Comparison of ENCODE assay signal across 9 cellular contexts in genomic region chr11:133946541-133947297, GRCh38. TPM values are rescaled to one million over a fixed set of nuclear protein-coding genes. Genes with fewer than 3 reads are reported as not detected.
DNase-seq lines count a peak whose midpoint lies in the region; ATAC-seq and TF ChIP-seq lines count a peak whose summit lies in the region.
"Had no signal": no experiment of that assay in that cellular context is flagged by ENCODE, and none has a peak within 500 bp of the region (broad histone marks: within the 10 kb centered on the region; RNA-seq: fewer than 3 reads in every experiment).

No MANE protein-coding gene starts in this region.

- peak; percentile 23 to 35 for DNase-seq in stimulated activated CD4-positive, alpha-beta T cell treated with anti-CD3 and anti-CD28 coated beads, Interleukin-2, amount 100 ng/mL, for 24 hours
- no peak for DNase-seq in stimulated activated CD4-positive, alpha-beta T cell treated with anti-CD3 and anti-CD28 coated beads, Interleukin-4, amount 100 ng/mL, for 4 hours
- DNase-seq in SK-N-SH (peak; percentile 91), vagina (ENCODE audit: extremely low spot score in 2 of 2) (no peak), GOT3 (lab: John Stamatoyannopoulos, UW) (no peak)
- no peak for DNase-seq in activated CD8-positive, alpha-beta memory T cell treated with anti-CD3 and anti-CD28 coated beads, Interleukin-2, amount 50 U/mL, for 4 hours

- no peaks in the 10 kb centered on the region for H4K20me1 ChIP-seq in SK-N-SH (ENCODE audit: insufficient read depth)

- WGBS in SK-N-SH (ENCODE audit: low lambda C conversion rate), result 13% methylated on average over 8 of the region's 25 CpGs
- 3% methylated on average over 5 of the region's 25 CpGs; no CpG with 5 or more reads in 1 of the 2 donors for WGBS in gastroesophageal sphincter (ENCODE audit: low coverage in 1 of 2), 2 donors

- H3K27ac ChIP-seq in SK-N-SH (ENCODE audit: low read depth in 2 of 2, low read length in 1 of 2) (peak overlapping the region in 1 of 2 experiments; percentile 89; a peak in 2 of 4 replicates), gastroesophageal sphincter (peak overlapping the region; percentile 0 to 97 (median 94)), vagina (peak overlapping the region; percentile 58)

- POLR2A ChIA-PET in SK-N-SH (lab: Yijun Ruan, JAX), result interaction anchor here (1.4 to 8.3 kb wide), 9 partner anchors 10 to 99 kb away, joined by 3 to 102 read pairs (median 16); partner anchors contain the start of gene IGSF9B

- no peak overlapping the region for H2AFZ ChIP-seq in SK-N-SH (ENCODE audit: low read depth)

- H3K4me1 ChIP-seq in SK-N-SH (ENCODE audit: control insufficient read depth in 1 of 2, insufficient read depth in 2 of 2, low read depth in 1 of 2, low read length in 1 of 2) (peaks cover 0 to 100% of the 10 kb centered on the region in 2 experiments; a peak in 1 of 4 replicates), gastroesophageal sphincter (peaks cover 7 to 97% (median 67%) of the 10 kb centered on the region in 3 donors), vagina (peaks cover 56% of the 10 kb centered on the region)

- H3K27me3 ChIP-seq in SK-N-SH (ENCODE audit: insufficient read depth) (no peaks in the 10 kb centered on the region; the same call in 1 of the 2 replicates), gastroesophageal sphincter (no peaks in the 10 kb centered on the region), vagina (no peaks in the 10 kb centered on the region)

- H3F3A ChIP-seq in SK-N-SH (replicated peaks; ENCODE audit: insufficient read depth), result no peaks in the 10 kb centered on the region

- TF ChIP-seq POLR2A in gastroesophageal sphincter (IDR thresholded peaks at IDR 0.05), result no peak
- no peak for TF ChIP-seq POLR2A in vagina (IDR thresholded peaks at IDR 0.05)

- 0 out of 2 replicates have a peak, but pooled peaks have one; percentile 1 for TF ChIP-seq RAD21 in SK-N-SH (IDR thresholded peaks at IDR 0.05; ENCODE audit: low read length)

- CTCF ChIA-PET in SK-N-SH (lab: Yijun Ruan, JAX), result interaction anchor here (0.6 to 16.7 kb wide), 20 partner anchors 9 to 205 kb away, joined by 3 to 200 read pairs (median 4); partner anchors contain the start of gene IGSF9B

- no peak overlapping the region for H3K9ac ChIP-seq in SK-N-SH

- TF ChIP-seq CTCF in SK-N-SH (IDR thresholded peaks at IDR 0.05), result no peak
- no peak for TF ChIP-seq CTCF in gastroesophageal sphincter (IDR thresholded peaks at IDR 0.05)
- no peak for TF ChIP-seq CTCF in vagina (IDR thresholded peaks at IDR 0.05)

- H3K4me3 ChIP-seq in SK-N-SH (ENCODE audit: low read depth in 2 of 2, low read length in 1 of 2) (peak overlapping the region in 1 of 2 experiments; percentile 15; a peak in 1 of 4 replicates), gastroesophageal sphincter (peak overlapping the region in 1 of 2 donors; percentile 19), vagina (peak overlapping the region in 1 of 2 donors; percentile 18)
- H3K4me3 ChIP-seq: skin epidermis had no signal

- intact Hi-C loops in vagina (cut with DNase I), result loop anchor here (5.0 kb wide), 1 partner anchor 96 kb away; no protein-coding TSS in a partner anchor

- H3K9me2 ChIP-seq in SK-N-SH, result no peaks in the 10 kb centered on the region

- H3K4me2 ChIP-seq in SK-N-SH, result no peak overlapping the region

- H3K79me2 ChIP-seq in SK-N-SH (ENCODE audit: insufficient read depth), result no peaks in the 10 kb centered on the region

- H3K36me3 ChIP-seq in SK-N-SH (replicated peaks in 1 of 2; ENCODE audit: control insufficient read depth in 1 of 2, insufficient read depth in 2 of 2, low read length in 1 of 2) (no peaks in the 10 kb centered on the region), gastroesophageal sphincter (peaks cover 0 to 22% of the 10 kb centered on the region in 2 donors), vagina (no peaks in the 10 kb centered on the region)

- H3K9me3 ChIP-seq in SK-N-SH (no peaks in the 10 kb centered on the region), gastroesophageal sphincter (no peaks in the 10 kb centered on the region), vagina (no peaks in the 10 kb centered on the region)

- peak in 1 of 2 experiments; percentile 5; a peak in 1 of 4 replicates for TF ChIP-seq EP300 in SK-N-SH (IDR thresholded peaks at IDR 0.05; ENCODE audit: borderline replicate concordance in 1 of 2, low read depth in 1 of 2, low read length in 1 of 2)
- TF ChIP-seq EP300 in gastroesophageal sphincter (IDR thresholded peaks at IDR 0.05), result no peak

- ATAC-seq in gastroesophageal sphincter (peak; percentile 14), GM21528 (IDR thresholded peaks at IDR 0.05; ENCODE audit: low FRiP score, unreplicated experiment) (no peak)

TF ChIP-seq in SK-N-SH, 30 proteins besides CTCF, POLR2A, EP300 and RAD21:
- TF ChIP-seq FOXJ3 (CRISPR knock-in tag; IDR thresholded peaks at IDR 0.05), result peak; percentile 65
- TF ChIP-seq NRF1 (IDR thresholded peaks at IDR 0.05; ENCODE audit: low read depth, low read length), result no peak
- no peak for TF ChIP-seq JUND (IDR thresholded peaks at IDR 0.05)
- no peak for TF ChIP-seq ZBTB33 (IDR thresholded peaks at IDR 0.05; ENCODE audit: borderline replicate concordance, low read depth)
- TF ChIP-seq MXI1 (IDR thresholded peaks at IDR 0.05; ENCODE audit: low read depth, low read length), result peak; percentile 73; the same call in 1 of the 2 replicates
- TF ChIP-seq TEAD4 (IDR thresholded peaks at IDR 0.05; ENCODE audit: borderline replicate concordance, insufficient read depth), result no peak
- peak; percentile 69 for TF ChIP-seq CHD2 (IDR thresholded peaks at IDR 0.05; ENCODE audit: low read length, partially characterized antibody)
- TF ChIP-seq USF1 (IDR thresholded peaks at IDR 0.05; ENCODE audit: borderline replicate concordance, low read depth), result no peak

RNA-seq across cellular contexts. Expression of gene IGSF9B, which starts 10.0 kb away (rescaled TPM):
- polyA plus RNA-seq in SK-N-SH (2012; rRNA removed), result 0.41 and 0.96 TPM in 2 replicates
- 0.45 and 0.75 TPM in 2 replicates for polyA plus RNA-seq in SK-N-SH (2012; cell fraction: cytosol; rRNA removed)
- 2.4 and 4.2 TPM in 2 replicates for polyA plus RNA-seq in SK-N-SH (2012; cell fraction: nucleus; rRNA removed)
- total RNA-seq in gastroesophageal sphincter (100 to 1,000 TPM in 1 of 4 donors, 10 to 100 TPM in 3; 24.1 to 120 (median 43.3) TPM), vagina (10.1 TPM)

Comparison
In these comparisons a context has a peak if more than half of its experiments do, and no peak if none do; other contexts are left out.
1. DNase-seq: peak in stimulated activated CD4-positive, alpha-beta T cell treated with anti-CD3 and anti-CD28 coated beads, Interleukin-2, amount 100 ng/mL, for 24 hours (2 of 2) and SK-N-SH (single experiment); none in stimulated activated CD4-positive, alpha-beta T cell treated with anti-CD3 and anti-CD28 coated beads, Interleukin-4, amount 100 ng/mL, for 4 hours (0 of 2), vagina (0 of 2), GOT3 (single experiment) and activated CD8-positive, alpha-beta memory T cell treated with anti-CD3 and anti-CD28 coated beads, Interleukin-2, amount 50 U/mL, for 4 hours (single experiment).